ENCODE assay signal across 8 cellular contexts in the genomic region with DNA sequence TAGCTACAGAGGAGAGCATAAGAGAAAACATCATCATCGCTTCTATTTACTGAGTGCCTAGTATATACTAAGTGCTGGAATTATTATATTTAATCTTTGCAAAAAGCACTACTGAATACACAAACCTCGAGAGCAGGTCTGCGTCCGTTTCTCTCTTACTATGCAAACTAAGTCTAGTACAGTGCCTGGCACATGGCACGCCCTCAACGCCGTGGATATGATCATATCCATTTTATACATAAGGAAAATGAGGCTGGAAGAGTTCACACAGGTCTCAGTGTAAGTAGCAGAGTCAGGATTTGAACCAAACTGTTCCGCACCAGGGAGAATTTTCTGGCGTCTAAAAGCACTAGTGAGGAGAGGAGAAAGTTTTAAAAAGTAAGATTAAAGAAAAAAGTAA. TPM values are rescaled to one million over a fixed set of nuclear protein-coding genes. Genes with fewer than 3 reads are reported as not detected.
DNase-seq lines count a peak whose midpoint lies in the region; ATAC-seq and TF ChIP-seq lines count a peak whose summit lies in the region.

No MANE protein-coding gene starts in this region.

- no peak overlapping the region for H4K8ac ChIP-seq in mesenchymal stem cell (ENCODE audit: low read length)

- peaks cover 18% of the 10 kb centered on the region for H3K36me3 ChIP-seq in left ventricle myocardium inferior
- peaks cover 0 to 12% of the 10 kb centered on the region in 2 donors for H3K36me3 ChIP-seq in adrenal gland (replicated peaks in 1 of 2)
- H3K36me3 ChIP-seq in mesenchymal stem cell (ENCODE audit: control insufficient read depth in 1 of 2, insufficient read depth in 2 of 2, low read depth in 1 of 2, low read length in 2 of 2): peaks cover 0 to 18% of the 10 kb centered on the region in 2 experiments
- H3K36me3 ChIP-seq in upper lobe of left lung: peaks cover 0 to 19% (median 2%) of the 10 kb centered on the region in 4 donors

- H3K4me1 ChIP-seq in left ventricle myocardium inferior: peaks cover 68% of the 10 kb centered on the region
- H3K4me1 ChIP-seq in adrenal gland (replicated peaks in 1 of 2): peaks cover 21 to 42% of the 10 kb centered on the region in 2 donors
- H3K4me1 ChIP-seq in mesenchymal stem cell (ENCODE audit: control insufficient read depth, insufficient read depth, low read depth, low read length): peaks cover 11% of the 10 kb centered on the region
- H3K4me1 ChIP-seq in upper lobe of left lung: peaks cover 12 to 27% (median 23%) of the 10 kb centered on the region in 4 donors

- 67 to 77% (median 73%) methylated on average over 9 of the region's 9 CpGs for WGBS in adrenal gland, 4 donors
- 88% methylated on average over 8 of the region's 9 CpGs for WGBS in mesenchymal stem cell
- 63 to 75% methylated on average over 9 of the region's 9 CpGs for WGBS in upper lobe of left lung, 2 donors

- no peak overlapping the region for H2BK15ac ChIP-seq in mesenchymal stem cell (ENCODE audit: low read depth, poor library complexity, severe bottlenecking)

- peak overlapping the region; percentile 70 for H3K9ac ChIP-seq in mesenchymal stem cell (ENCODE audit: low read length)

- H3K27me3 ChIP-seq in left ventricle myocardium inferior (ENCODE audit: low read depth) (no peaks in the 10 kb centered on the region), adrenal gland (no peaks in the 10 kb centered on the region), mesenchymal stem cell (ENCODE audit: control insufficient read depth in 1 of 2, insufficient read depth in 1 of 2, low read length in 2 of 2) (no peaks in the 10 kb centered on the region), upper lobe of left lung (no peaks in the 10 kb centered on the region)

- H3K23ac ChIP-seq in mesenchymal stem cell (ENCODE audit: low read length in 2 of 2): no peak overlapping the region

- H3K4me2 ChIP-seq in mesenchymal stem cell (ENCODE audit: low read length, poor library complexity, severe bottlenecking): no peak overlapping the region

- no peak for TF ChIP-seq CTCF in left ventricle myocardium inferior (IDR thresholded peaks at IDR 0.05; ENCODE audit: borderline replicate concordance)
- no peak for TF ChIP-seq CTCF in adrenal gland (IDR thresholded peaks at IDR 0.05)
- no peak for TF ChIP-seq CTCF in upper lobe of left lung (IDR thresholded peaks at IDR 0.05)

- TF ChIP-seq EP300 in upper lobe of left lung (IDR thresholded peaks at IDR 0.05): no peak

- no peaks in the 10 kb centered on the region for H3K9me3 ChIP-seq in left ventricle myocardium inferior (replicated peaks)
- H3K9me3 ChIP-seq in adrenal gland (replicated peaks in 1 of 3): no peaks in the 10 kb centered on the region
- no peaks in the 10 kb centered on the region for H3K9me3 ChIP-seq in mesenchymal stem cell (ENCODE audit: control insufficient read depth, low read length)
- no peaks in the 10 kb centered on the region for H3K9me3 ChIP-seq in upper lobe of left lung

- intact Hi-C loops in left ventricle myocardium inferior (cut with micrococcal nuclease) (loop anchor here (5.0 kb wide), 1 partner anchor 52 kb away; no protein-coding TSS in a partner anchor), Right ventricle myocardium superior (cut with DNase I) (loop anchor here (5.0 to 10.0 kb wide), 2 partner anchors 42 to 330 kb away; no protein-coding TSS in a partner anchor), adrenal gland (cut with DNase I) (loop anchor here (5.0 kb wide), 2 partner anchors 42 to 52 kb away; no protein-coding TSS in a partner anchor)

- TF ChIP-seq POLR2A in adrenal gland (IDR thresholded peaks at IDR 0.05): no peak
- no peak for TF ChIP-seq POLR2A in upper lobe of left lung (IDR thresholded peaks at IDR 0.05)

- H3K14ac ChIP-seq in mesenchymal stem cell (ENCODE audit: low read length in 2 of 2): no peak overlapping the region

- no peak overlapping the region for H2AFZ ChIP-seq in mesenchymal stem cell (ENCODE audit: low read depth, low read length)

- ATAC-seq in Right ventricle myocardium superior (ENCODE audit: poor library complexity): no peak
- ATAC-seq in upper lobe of left lung (ENCODE audit: low FRiP score in 2 of 2): no peak
- no peak for ATAC-seq in GM18520 (IDR thresholded peaks at IDR 0.05; ENCODE audit: unreplicated experiment)

- H3K4me3 ChIP-seq in left ventricle myocardium inferior: peak overlapping the region; percentile 91
- H3K4me3 ChIP-seq in adrenal gland: peak overlapping the region in 1 of 4 donors; percentile 67
- peak overlapping the region in 1 of 2 experiments; percentile 72 for H3K4me3 ChIP-seq in mesenchymal stem cell (ENCODE audit: insufficient read depth in 1 of 2, low read depth in 1 of 2, low read length in 2 of 2)
- peak overlapping the region in 2 of 4 donors; percentile 86 to 96 for H3K4me3 ChIP-seq in upper lobe of left lung

- H3K18ac ChIP-seq in mesenchymal stem cell (ENCODE audit: low read depth in 1 of 2, low read length in 2 of 2): no peak overlapping the region

- H3K27ac ChIP-seq in left ventricle myocardium inferior (replicated peaks) (peak overlapping the region; percentile 97), adrenal gland (peak overlapping the region in 3 of 5 donors; percentile 67 to 97 (median 77)), mesenchymal stem cell (ENCODE audit: low read length, poor library complexity, severe bottlenecking) (no peak overlapping the region), upper lobe of left lung (peak overlapping the region in 3 of 4 donors; percentile 87 to 93 (median 88))

- no peak overlapping the region for H3K4ac ChIP-seq in mesenchymal stem cell (ENCODE audit: low read depth in 1 of 2, low read length in 2 of 2)

- no peak overlapping the region for H2BK120ac ChIP-seq in mesenchymal stem cell (ENCODE audit: low read depth, low read length)

- no peak overlapping the region for H2AK5ac ChIP-seq in mesenchymal stem cell (ENCODE audit: low read length, severe bottlenecking)

- no peak overlapping the region for H2BK12ac ChIP-seq in mesenchymal stem cell (ENCODE audit: low read length in 2 of 2)

- H2BK5ac ChIP-seq in mesenchymal stem cell (ENCODE audit: low read depth, low read length, poor library complexity, severe bottlenecking): no peak overlapping the region

- no peak for DNase-seq in left ventricle myocardium inferior
- DNase-seq in Right ventricle myocardium superior: no peak
- DNase-seq in adrenal gland: no peak
- no peak for DNase-seq in mesenchymal stem cell
- DNase-seq in upper lobe of left lung: no peak
- DNase-seq in DMS153 (lab: John Stamatoyannopoulos, UW): no peak
- no peak for DNase-seq in effector CD4-positive, alpha-beta T cell

- H4K91ac ChIP-seq in mesenchymal stem cell (ENCODE audit: low read length): no peak overlapping the region

- H3K79me1 ChIP-seq in mesenchymal stem cell (replicated peaks; ENCODE audit: low read length, poor library complexity, severe bottlenecking): peaks cover 6% of the 10 kb centered on the region

RNA-seq across cellular contexts. Expression of a gene that starts 17.6 kb away (rescaled TPM):
- total RNA-seq in left ventricle myocardium inferior (60.0 TPM), Right ventricle myocardium superior (75.2 TPM), adrenal gland (10 to 100 TPM; 27.8 to 69.8 (median 45.1) TPM), upper lobe of left lung (10 to 100 TPM; 27.7 to 90.1 (median 45.2) TPM)
- polyA plus RNA-seq in adrenal gland: 10 to 100 TPM; 22.6 to 33.8 (median 29.4) TPM
- polyA plus RNA-seq in mesenchymal stem cell (2013, experiment 1 of 2): 7.8 TPM
- 8.3 TPM for polyA plus RNA-seq in mesenchymal stem cell (2013, experiment 2 of 2)
